ENCODE assay signal across 20 cellular contexts in the genomic region with DNA sequence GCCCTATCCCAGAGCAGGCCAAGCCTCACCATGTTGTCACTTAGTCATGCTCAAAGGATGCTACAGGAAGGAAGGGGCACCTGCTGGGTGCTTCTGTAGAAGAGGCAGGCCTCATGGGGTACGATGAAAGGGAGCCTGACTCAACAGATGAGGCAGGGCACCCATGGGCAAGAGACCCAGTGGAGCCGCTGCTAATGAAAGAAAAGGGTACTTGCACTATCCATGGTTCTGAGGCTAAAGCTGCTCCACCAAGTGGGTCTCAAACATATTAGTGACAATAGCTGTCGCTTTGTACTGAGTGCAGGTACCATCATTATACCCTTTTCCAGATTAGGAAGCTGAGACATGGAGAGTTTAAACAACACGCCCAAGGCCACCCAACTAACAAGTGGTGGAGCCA.
"Had no signal": no experiment of that assay in that cellular context is flagged by ENCODE, and none has a peak within 500 bp of the region (broad histone marks: within the 10 kb centered on the region; RNA-seq: fewer than 3 reads in every experiment).

No MANE protein-coding gene starts in this region.

- H3K27ac ChIP-seq: esophagus squamous epithelium, gastroesophageal sphincter, pancreas, prostate gland, right lobe of liver, spleen, testis, tibial nerve had no signal

- ATAC-seq: effector memory CD8-positive, alpha-beta T cell; gastroesophageal sphincter; left colon; naive thymus-derived CD4-positive, alpha-beta T cell; pancreas; right lobe of liver; stimulated activated naive B cell treated with anti-CD40 and anti-IgM and Interleukin-4, amounts not matched to agents 10 μg/mL and 1 μg/mL and 100 μg/mL, for 72 hours; stimulated activated naive CD8-positive, alpha-beta T cell treated with anti-CD3 and anti-CD28 coated beads, Interleukin-15, amount 100 ng/mL, for 72 hours had no signal

- H3K36me3 ChIP-seq: esophagus squamous epithelium, gastroesophageal sphincter, pancreas, prostate gland, right lobe of liver, spleen, tibial nerve had no signal

- H3K4me1 ChIP-seq: esophagus squamous epithelium, gastroesophageal sphincter, pancreas, prostate gland, right lobe of liver, spleen, testis, tibial nerve had no signal

- FAIRE-seq: colon, pancreas had no signal

- H3K9me3 ChIP-seq: esophagus squamous epithelium, gastroesophageal sphincter, pancreas, prostate gland, right lobe of liver, spleen, testis, tibial nerve had no signal

- H3K27me3 ChIP-seq: pancreas, right lobe of liver, spleen, testis, tibial nerve had no signal

- H3K4me3 ChIP-seq: esophagus squamous epithelium, gastroesophageal sphincter, pancreas, prostate gland, right lobe of liver, spleen, testis, tibial nerve had no signal

- DNase-seq: cerebellar nuclear complex; effector memory CD8-positive, alpha-beta T cell; esophagus squamous epithelium; foreskin fibroblast; left colon; mesendoderm; naive thymus-derived CD4-positive, alpha-beta T cell; spleen; stimulated activated CD4-positive, alpha-beta T cell treated with anti-CD3 and anti-CD28 coated beads, Interleukin-15, amount 100 ng/mL, for 24 hours; stimulated activated CD4-positive, alpha-beta T cell treated with anti-CD3 and anti-CD28 coated beads, Interleukin-1b, Interleukin-23, amount 100 ng/mL, for 48 hours; stimulated activated CD4-positive, alpha-beta T cell treated with anti-CD3 and anti-CD28 coated beads, Interleukin-4, amount 100 ng/mL, for 4 hours; stimulated activated naive B cell treated with anti-CD40 and anti-IgM and Interleukin-4, amounts not matched to agents 10 μg/mL and 1 μg/mL and 100 μg/mL, for 72 hours; stimulated activated naive CD8-positive, alpha-beta T cell treated with anti-CD3 and anti-CD28 coated beads, Interleukin-15, amount 100 ng/mL, for 72 hours; testis had no signal
